ENCODE assay signal across 28 cellular contexts in genomic region chr16:53528797-53529196, GRCh38.
"Had no signal": no experiment of that assay in that cellular context is flagged by ENCODE, and none has a peak within 500 bp of the region (broad histone marks: within the 10 kb centered on the region; RNA-seq: fewer than 3 reads in every experiment).

No MANE protein-coding gene starts in this region.

- H3K27ac Mint-ChIP-seq: activated CD4-positive, alpha-beta memory T cell treated with anti-CD3 and anti-CD28 coated beads, Interleukin-2, amount 10 ng/mL, durations not matched to agents 7 days and 5 days; activated CD8-positive, alpha-beta memory T cell treated with anti-CD3 and anti-CD28 coated beads, Interleukin-2, amount 10 ng/mL, durations not matched to agents 7 days and 5 days; activated naive CD4-positive, alpha-beta T cell treated with anti-CD3 and anti-CD28 coated beads, Interleukin-2, amount 10 ng/mL, durations not matched to agents 7 days and 5 days; activated naive CD8-positive, alpha-beta T cell; activated naive CD8-positive, alpha-beta T cell treated with anti-CD3 and anti-CD28 coated beads, Interleukin-2, amount 50 U/mL, for 24 hours had no signal

- H3K4me1 Mint-ChIP-seq: activated CD4-positive, alpha-beta memory T cell treated with anti-CD3 and anti-CD28 coated beads, Interleukin-2, amount 10 ng/mL, durations not matched to agents 7 days and 5 days; activated CD8-positive, alpha-beta memory T cell treated with anti-CD3 and anti-CD28 coated beads, Interleukin-2, amount 10 ng/mL, durations not matched to agents 7 days and 5 days; activated naive CD8-positive, alpha-beta T cell treated with anti-CD3 and anti-CD28 coated beads, Interleukin-2, amount 50 U/mL, for 24 hours had no signal

- H3K4me3 ChIP-seq: PC-9 had no signal

- H2AFZ ChIP-seq: PC-9 had no signal

- H3K9ac ChIP-seq: KMS-11 had no signal

- DNase-seq: activated CD4-positive, alpha-beta memory T cell treated with anti-CD3 and anti-CD28 coated beads, Interleukin-2, amount 10 ng/mL, durations not matched to agents 7 days and 5 days; activated CD4-positive, alpha-beta T cell treated with anti-CD3 and anti-CD28 coated beads for 48 hours; activated CD8-positive, alpha-beta memory T cell treated with anti-CD3 and anti-CD28 coated beads for 24 hours; activated CD8-positive, alpha-beta memory T cell treated with anti-CD3 and anti-CD28 coated beads, Interleukin-2, amount 10 ng/mL, durations not matched to agents 7 days and 5 days; activated CD8-positive, alpha-beta memory T cell treated with anti-CD3 and anti-CD28 coated beads, Interleukin-2, amount 50 U/mL, for 48 hours; activated effector memory CD4-positive, alpha-beta T cell treated with Interleukin-2 at 50 U/mL for 16 hours; activated naive CD4-positive, alpha-beta T cell treated with anti-CD3 and anti-CD28 coated beads, Interleukin-2, amount 10 ng/mL, durations not matched to agents 7 days and 5 days; activated naive CD8-positive, alpha-beta T cell treated with anti-CD3 and anti-CD28 coated beads, Interleukin-2, amount 50 U/mL, for 24 hours; activated T-cell treated with anti-CD3 and anti-CD28 coated beads, Interleukin-2, amount 50 U/mL, for 48 hours; anterior cingulate cortex; caudate nucleus; NCI-H187; NCI-H2029 treated with DMSO at 0.1 percent for 48 hours; NCI-H2107; NCI-H526 treated with DMSO at 0.1 percent for 48 hours; NCI-H82; NK-92 treated with Interleukin-12 subunit alpha and Interleukin-12 subunit beta, amount 100 ng/mL, for 24 hours; PC-9; SIG-M5; SW 1271; T-helper 1 cell; T1000 had no signal

- H3K4me3 Mint-ChIP-seq: activated CD4-positive, alpha-beta memory T cell treated with anti-CD3 and anti-CD28 coated beads, Interleukin-2, amount 10 ng/mL, durations not matched to agents 7 days and 5 days; activated CD8-positive, alpha-beta memory T cell treated with anti-CD3 and anti-CD28 coated beads, Interleukin-2, amount 10 ng/mL, durations not matched to agents 7 days and 5 days; activated naive CD4-positive, alpha-beta T cell treated with anti-CD3 and anti-CD28 coated beads, Interleukin-2, amount 10 ng/mL, durations not matched to agents 7 days and 5 days; activated naive CD8-positive, alpha-beta T cell; activated naive CD8-positive, alpha-beta T cell treated with anti-CD3 and anti-CD28 coated beads, Interleukin-2, amount 50 U/mL, for 24 hours; brain had no signal

- H3K27ac ChIP-seq: KMS-11, PC-9, RWPE1 had no signal

- H3K4me2 ChIP-seq: KMS-11, PC-9 had no signal

- H3K27me3 Mint-ChIP-seq: activated CD4-positive, alpha-beta memory T cell treated with anti-CD3 and anti-CD28 coated beads, Interleukin-2, amount 10 ng/mL, durations not matched to agents 7 days and 5 days; activated CD8-positive, alpha-beta memory T cell treated with anti-CD3 and anti-CD28 coated beads, Interleukin-2, amount 10 ng/mL, durations not matched to agents 7 days and 5 days; activated naive CD8-positive, alpha-beta T cell treated with anti-CD3 and anti-CD28 coated beads, Interleukin-2, amount 50 U/mL, for 24 hours had no signal

- ATAC-seq: activated CD4-positive, CD25-positive, alpha-beta regulatory T cell treated with anti-CD3 and anti-CD28 coated beads, Interleukin-2, amount 50 U/mL, for 24 hours; activated CD8-positive, alpha-beta memory T cell treated with anti-CD3 and anti-CD28 coated beads, Interleukin-2, amount 10 ng/mL, durations not matched to agents 7 days and 5 days; activated naive CD8-positive, alpha-beta T cell treated with anti-CD3 and anti-CD28 coated beads, Interleukin-2, amount 50 U/mL, for 24 hours; Right ventricle myocardium inferior had no signal

- H3K9me3 Mint-ChIP-seq: activated CD4-positive, alpha-beta memory T cell treated with anti-CD3 and anti-CD28 coated beads, Interleukin-2, amount 10 ng/mL, durations not matched to agents 7 days and 5 days; activated naive CD4-positive, alpha-beta T cell treated with anti-CD3 and anti-CD28 coated beads, Interleukin-2, amount 10 ng/mL, durations not matched to agents 7 days and 5 days; activated naive CD8-positive, alpha-beta T cell treated with anti-CD3 and anti-CD28 coated beads, Interleukin-2, amount 50 U/mL, for 24 hours had no signal
